ENCODE assay signal across 24 cellular contexts in genomic region chr6:169665289-169665688, GRCh38. TPM values are rescaled to one million over a fixed set of nuclear protein-coding genes. Genes with fewer than 3 reads are reported as not detected.
DNase-seq lines count a peak whose midpoint lies in the region; ATAC-seq and TF ChIP-seq lines count a peak whose summit lies in the region.
"Had no signal": no experiment of that assay in that cellular context is flagged by ENCODE, and none has a peak within 500 bp of the region (broad histone marks: within the 10 kb centered on the region; RNA-seq: fewer than 3 reads in every experiment).

No MANE protein-coding gene starts in this region.

- H3F3A ChIP-seq in GM23338 (replicated peaks; ENCODE audit: low read depth): no peaks in the 10 kb centered on the region

- H3K4me3 Mint-ChIP-seq in GM23338 (no peak overlapping the region), natural killer cell (no peak overlapping the region)
- H3K4me3 Mint-ChIP-seq: CD14-positive monocyte; dendritic cell treated with granulocyte-macrophage colony-stimulating factor and Interleukin-4, amounts not matched to agents 40 ng/mL and 50 ng/mL, for 4 days; neural progenitor cell; WTC11 had no signal

- TF ChIP-seq CTCF in GM23338 (conservative IDR thresholded peaks at IDR 0.05; ENCODE audit: low read depth in 2 of 2) (no peak), natural killer cell (IDR thresholded peaks at IDR 0.05) (no peak)

- no peaks in the 10 kb centered on the region for H3K27me3 ChIP-seq in GM23338 (ENCODE audit: insufficient read depth)
- H3K27me3 ChIP-seq: neural progenitor cell, sigmoid colon had no signal

- H3K79me2 ChIP-seq in GM23338 (replicated peaks; ENCODE audit: insufficient read depth): no peaks in the 10 kb centered on the region

- H4K20me1 ChIP-seq in GM23338 (replicated peaks; ENCODE audit: insufficient read depth): peaks cover 11% of the 10 kb centered on the region; the same call in 1 of the 2 replicates

- peaks cover 74% of the 10 kb centered on the region for H3K36me3 Mint-ChIP-seq in GM23338 (ENCODE audit: low read depth)
- no peaks in the 10 kb centered on the region for H3K36me3 Mint-ChIP-seq in natural killer cell

- H3K27me3 Mint-ChIP-seq in GM23338 (ENCODE audit: insufficient read depth, low read depth, poor library complexity) (peaks cover 4% of the 10 kb centered on the region), natural killer cell (ENCODE audit: low read depth in 2 of 2) (no peaks in the 10 kb centered on the region)
- H3K27me3 Mint-ChIP-seq: dendritic cell treated with granulocyte-macrophage colony-stimulating factor and Interleukin-4, amounts not matched to agents 40 ng/mL and 50 ng/mL, for 4 days had no signal

- H3K36me3 ChIP-seq in GM23338 (ENCODE audit: insufficient read depth): peaks cover 18% of the 10 kb centered on the region

- H3K27ac Mint-ChIP-seq in GM23338 (peak overlapping the region; percentile 84; the same call in 1 of the 2 replicates), natural killer cell (no peak overlapping the region)
- H3K27ac Mint-ChIP-seq: activated naive CD4-positive, alpha-beta T cell treated with anti-CD3 and anti-CD28 coated beads, Interleukin-2, amount 50 U/mL, for 72 hours; activated T-helper 2 cell treated with anti-CD3 and anti-CD28 coated beads, Interferon-gamma antibody, Interleukin-2, Interleukin-4, amounts not matched to agents 10 μg/mL and 5 μg/mL and 100 μg/mL, durations not matched to agents 14 hours and 24 hours and 36 hours; dendritic cell treated with granulocyte-macrophage colony-stimulating factor and Interleukin-4, amounts not matched to agents 40 ng/mL and 50 ng/mL, for 4 days; neural progenitor cell; WTC11 had no signal

- no peak overlapping the region for H3K4me3 ChIP-seq in GM23338
- H3K4me3 ChIP-seq: lung, neural progenitor cell, sigmoid colon, thoracic aorta had no signal

- H3K4me1 Mint-ChIP-seq in GM23338 (peaks cover 10% of the 10 kb centered on the region), natural killer cell (peaks cover 0 to 8% of the 10 kb centered on the region in 2 donors)

- no peak overlapping the region for H3K4me2 ChIP-seq in GM23338
- H3K4me2 ChIP-seq: neural progenitor cell had no signal

- peaks cover 4% of the 10 kb centered on the region; the same call in 1 of the 2 replicates for H3K4me1 ChIP-seq in GM23338 (ENCODE audit: insufficient read depth)
- H3K4me1 ChIP-seq: neural progenitor cell, sigmoid colon had no signal

- no peaks in the 10 kb centered on the region for H3K9me2 ChIP-seq in GM23338 (ENCODE audit: insufficient read depth)

- peak; percentile 86 for DNase-seq in DMS53 (lab: John Stamatoyannopoulos, UW)
- DNase-seq in GM23338 (ENCODE audit: low spot score): no peak
- DNase-seq in NCI-H2171 (lab: John Stamatoyannopoulos, UW): peak; percentile 6
- DNase-seq in epithelial cell of prostate (ENCODE audit: low read depth, low spot score): peak; percentile 24
- DNase-seq in ecto neural progenitor cell (ENCODE audit: low spot score): no peak
- DNase-seq in natural killer cell: no peak
- DNase-seq: activated CD8-positive, alpha-beta memory T cell treated with anti-CD3 and anti-CD28 coated beads, Interleukin-2, amount 50 U/mL, for 48 hours; aorta; caudate nucleus; NCI-H1694; NCI-H524 treated with DMSO at 0.1 percent for 48 hours; Right ventricle myocardium superior; sigmoid colon; stimulated activated naive CD8-positive, alpha-beta T cell treated with anti-CD3 and anti-CD28 coated beads, Interleukin-15, Interleukin-2, amounts not matched to agents 100 U/mL and 50 U/mL, for 24 hours; T-helper 9 cell had no signal

- no peak overlapping the region for H3K27ac ChIP-seq in GM23338 (ENCODE audit: low read depth)
- H3K27ac ChIP-seq in epithelial cell of prostate: peak overlapping the region; percentile 28
- H3K27ac ChIP-seq: neural progenitor cell, sigmoid colon, thoracic aorta had no signal

- H3K9me3 Mint-ChIP-seq in GM23338 (no peaks in the 10 kb centered on the region), natural killer cell (no peaks in the 10 kb centered on the region)
- H3K9me3 Mint-ChIP-seq: activated naive CD4-positive, alpha-beta T cell treated with anti-CD3 and anti-CD28 coated beads, Interleukin-2, amount 50 U/mL, for 72 hours; activated T-helper 2 cell treated with anti-CD3 and anti-CD28 coated beads, Interferon-gamma antibody, Interleukin-2, Interleukin-4, amounts not matched to agents 10 μg/mL and 5 μg/mL and 100 μg/mL, durations not matched to agents 14 hours and 24 hours and 36 hours; dendritic cell treated with granulocyte-macrophage colony-stimulating factor and Interleukin-4, amounts not matched to agents 40 ng/mL and 50 ng/mL, for 4 days; neural progenitor cell; WTC11 had no signal

- no peak overlapping the region for H2AFZ ChIP-seq in GM23338
- H2AFZ ChIP-seq: neural progenitor cell had no signal

- no peak for ATAC-seq in GM23338
- ATAC-seq in natural killer cell: no peak
- no peak for ATAC-seq in GM21447 (IDR thresholded peaks at IDR 0.05; ENCODE audit: unreplicated experiment)
- ATAC-seq: activated naive CD4-positive, alpha-beta T cell treated with anti-CD3 and anti-CD28 coated beads, Interleukin-2, amount 50 U/mL, for 72 hours; stimulated activated naive CD8-positive, alpha-beta T cell treated with anti-CD3 and anti-CD28 coated beads, Interleukin-15, Interleukin-2, amounts not matched to agents 100 U/mL and 50 U/mL, for 24 hours; WTC11 had no signal

- intact Hi-C loops in natural killer cell (cut with micrococcal nuclease): no loop called here

TF ChIP-seq in GM23338, 12 proteins besides CTCF, POLR2A, EP300 and RAD21 (continues in another document):
- TF ChIP-seq JUNB (IDR thresholded peaks at IDR 0.05; ENCODE audit: unreplicated experiment): no peak
- no peak for TF ChIP-seq ZNF331 (CRISPR knock-in tag; IDR thresholded peaks at IDR 0.05; ENCODE audit: low read depth)
- no peak for TF ChIP-seq CREB1 (CRISPR knock-in tag; IDR thresholded peaks at IDR 0.05; ENCODE audit: low read depth)
- no peak for TF ChIP-seq POLR2AphosphoS5 (IDR thresholded peaks at IDR 0.05; ENCODE audit: low read depth)
- TF ChIP-seq EZH2 (IDR thresholded peaks at IDR 0.05; ENCODE audit: low read depth, unreplicated experiment): no peak
- no peak for TF ChIP-seq ZNF114 (CRISPR knock-in tag; IDR thresholded peaks at IDR 0.05)
- TF ChIP-seq EZH2phosphoT487 (IDR thresholded peaks at IDR 0.05; ENCODE audit: unreplicated experiment): no peak
- TF ChIP-seq STAT1 (IDR thresholded peaks at IDR 0.05; ENCODE audit: unreplicated experiment): no peak

RNA-seq across cellular contexts. Expression of gene WDR27, which starts 36.5 kb away (rescaled TPM):
- total RNA-seq in GM23338 (2014; rRNA removed; shearing (Covaris generic)): 65.9 and 80.4 TPM in 2 replicates
- 42.8 and 55.3 TPM in 2 replicates for polyA plus RNA-seq in GM23338 (2016; fragmentation: Nextera tagmentation; extraction: Ambion mirVana)
- 10 to 100 TPM; 12.7 to 31.0 (median 25.3) TPM for total RNA-seq in natural killer cell

RNA-seq across cellular contexts. Expression of gene C6orf120, which starts 36.6 kb away (rescaled TPM):
- total RNA-seq in GM23338 (2014; rRNA removed; shearing (Covaris generic)): 49.3 and 57.3 TPM in 2 replicates
- polyA plus RNA-seq in GM23338 (2016; fragmentation: Nextera tagmentation; extraction: Ambion mirVana): 18.3 and 18.8 TPM in 2 replicates
- 10 to 100 TPM; 13.9 to 17.3 (median 16.6) TPM for total RNA-seq in natural killer cell

RNA-seq across cellular contexts. Expression of gene PHF10, which starts 59.0 kb away (rescaled TPM):
- total RNA-seq in GM23338 (2014; rRNA removed; shearing (Covaris generic)): 44.7 and 48.1 TPM in 2 replicates
- polyA plus RNA-seq in GM23338 (2016; fragmentation: Nextera tagmentation; extraction: Ambion mirVana): 15.7 and 16.5 TPM in 2 replicates
- 10 to 100 TPM; 46.5 to 56.5 (median 53.6) TPM for total RNA-seq in natural killer cell

Comparison
In these comparisons a context has a peak if more than half of its experiments do, and no peak if none do; other contexts are left out.
1. DNase-seq: peak in DMS53 (single experiment), NCI-H2171 (single experiment) and epithelial cell of prostate (single experiment); none in GM23338 (single experiment), ecto neural progenitor cell (single experiment) and natural killer cell (single experiment).